In genomic region chr5:92749943-92750342, GRCh38 we compare ENCODE assay signal across 1 cellular context.
TF ChIP-seq lines count a peak whose summit lies in the region.

No MANE protein-coding gene starts in this region.

TF ChIP-seq in IMR-90, 13 proteins besides CTCF, POLR2A, EP300 and RAD21:
- TF ChIP-seq SMC3 (IDR thresholded peaks at IDR 0.05; ENCODE audit: low read depth, low read length) (no peak), BHLHE40 (IDR thresholded peaks at IDR 0.05; ENCODE audit: low read depth, low read length) (no peak), NFE2L2 (IDR thresholded peaks at IDR 0.05; ENCODE audit: low read depth, low read length) (no peak), MAZ (IDR thresholded peaks at IDR 0.05; ENCODE audit: borderline replicate concordance, low read depth, low read length) (no peak), MAFK (IDR thresholded peaks at IDR 0.05; ENCODE audit: low read depth, low read length) (no peak), CHD1 (IDR thresholded peaks at IDR 0.05; ENCODE audit: low read depth, low read length) (no peak), FOS (IDR thresholded peaks at IDR 0.05; ENCODE audit: low read depth, low read length) (no peak), RCOR1 (IDR thresholded peaks at IDR 0.05; ENCODE audit: insufficient replicate concordance, low read length) (no peak), MXI1 (IDR thresholded peaks at IDR 0.05; ENCODE audit: borderline replicate concordance, low read depth, low read length) (no peak), RFX5 (IDR thresholded peaks at IDR 0.05; ENCODE audit: low read depth, low read length) (no peak), ELK1 (IDR thresholded peaks at IDR 0.05; ENCODE audit: borderline replicate concordance, low read depth, low read length) (no peak), CEBPB (IDR thresholded peaks at IDR 0.05; ENCODE audit: low read depth, low read length) (no peak), USF2 (IDR thresholded peaks at IDR 0.05; ENCODE audit: low read depth, low read length) (no peak)
